In genomic region chr11:61718613-61719302, GRCh38 we compare ENCODE assay signal across 1 cellular context.
TF ChIP-seq lines count a peak whose summit lies in the region.

No MANE protein-coding gene starts in this region.

TF ChIP-seq in SK-N-SH, 30 proteins besides CTCF, POLR2A, EP300 and RAD21 (continued from another document):
- no peak for TF ChIP-seq REST (IDR thresholded peaks at IDR 0.05; ENCODE audit: low read depth, low read length)
- TF ChIP-seq PBX3 (IDR thresholded peaks at IDR 0.05) = no peak
- no peak for TF ChIP-seq MEF2A (IDR thresholded peaks at IDR 0.05; ENCODE audit: borderline replicate concordance, low read depth)
- peak; percentile 55; the same call in 1 of the 2 replicates for TF ChIP-seq TAF1 (IDR thresholded peaks at IDR 0.05; ENCODE audit: borderline replicate concordance, low read depth, low read length)
- no peak for TF ChIP-seq ZBTB33 (IDR thresholded peaks at IDR 0.05; ENCODE audit: borderline replicate concordance, low read depth)
- TF ChIP-seq RXRA (IDR thresholded peaks at IDR 0.05; ENCODE audit: borderline replicate concordance, low read depth) = no peak
- TF ChIP-seq USF2 (IDR thresholded peaks at IDR 0.05; ENCODE audit: borderline replicate concordance, low read depth, low read length) = no peak
- TF ChIP-seq FOXM1 (IDR thresholded peaks at IDR 0.05; ENCODE audit: low read depth) = no peak
- no peak for TF ChIP-seq TCF12 (IDR thresholded peaks at IDR 0.05)
- no peak for TF ChIP-seq SMC3 (IDR thresholded peaks at IDR 0.05; ENCODE audit: low read depth, low read length)
- no peak for TF ChIP-seq SIN3A (IDR thresholded peaks at IDR 0.05; ENCODE audit: borderline replicate concordance, low read depth, low read length)
- no peak for TF ChIP-seq RCOR1 (IDR thresholded peaks at IDR 0.05; ENCODE audit: low read length)
- TF ChIP-seq MXI1 (IDR thresholded peaks at IDR 0.05; ENCODE audit: low read depth, low read length) = peak; percentile 71
